In the genomic region with DNA sequence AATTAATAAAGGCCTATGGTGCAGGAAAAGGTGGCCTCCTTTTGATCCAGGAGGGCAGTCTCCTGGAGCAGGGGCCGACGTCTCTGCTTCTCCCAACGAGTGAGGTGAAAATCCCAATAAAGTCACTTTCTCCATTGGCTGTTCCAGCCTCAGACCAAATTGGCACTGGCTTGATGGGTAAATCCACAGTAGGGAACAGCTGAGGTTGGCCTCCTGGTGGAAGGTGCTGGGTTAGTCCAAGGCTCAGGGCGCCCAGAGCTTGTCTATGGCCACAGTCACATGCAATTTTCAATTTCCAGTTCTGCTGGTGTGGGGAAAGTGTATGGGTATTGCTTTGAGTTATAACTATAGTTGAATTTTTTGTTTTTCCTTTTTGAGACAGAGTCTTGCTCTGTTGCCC, we compare ENCODE assay signal across 17 cellular contexts.
"Had no signal": no experiment of that assay in that cellular context is flagged by ENCODE, and none has a peak within 500 bp of the region (broad histone marks: within the 10 kb centered on the region; RNA-seq: fewer than 3 reads in every experiment).

No MANE protein-coding gene starts in this region.

- H3K9me3 Mint-ChIP-seq: natural killer cell; neural crest cell; stimulated activated naive CD8-positive, alpha-beta T cell treated with anti-CD3 and anti-CD28 coated beads, Interleukin-15, amount 100 ng/mL, for 72 hours had no signal

- H2AFZ ChIP-seq: hepatocyte had no signal

- H3K4me1 Mint-ChIP-seq: natural killer cell had no signal

- ATAC-seq: natural killer cell; right cardiac atrium; stimulated activated naive B cell treated with anti-CD40 and anti-IgM and Interleukin-4, amounts not matched to agents 10 μg/mL and 1 μg/mL and 100 μg/mL, for 72 hours; stimulated activated naive CD8-positive, alpha-beta T cell treated with anti-CD3 and anti-CD28 coated beads, Interleukin-15, amount 100 ng/mL, for 72 hours; upper lobe of right lung had no signal

- H3K27me3 Mint-ChIP-seq: stimulated activated naive B cell treated with anti-CD40 and anti-IgM and Interleukin-4, amounts not matched to agents 10 μg/mL and 1 μg/mL and 100 μg/mL, for 72 hours; stimulated activated naive CD8-positive, alpha-beta T cell treated with anti-CD3 and anti-CD28 coated beads, Interleukin-15, amount 100 ng/mL, for 72 hours had no signal

- DNase-seq: effector CD4-positive, alpha-beta T cell; foreskin melanocyte; kidney glomerular epithelial cell; natural killer cell; right cardiac atrium; stimulated activated CD4-positive, alpha-beta T cell treated with anti-CD3 and anti-CD28 coated beads, Interleukin-2, amount 100 ng/mL, for 24 hours; stimulated activated CD4-positive, alpha-beta T cell treated with anti-CD3 and anti-CD28 coated beads, Interleukin-4, amount 100 ng/mL, for 4 hours; stimulated activated naive B cell treated with anti-CD40 and anti-IgM and Interleukin-4, amounts not matched to agents 10 μg/mL and 1 μg/mL and 100 μg/mL, for 72 hours; stimulated activated naive CD8-positive, alpha-beta T cell treated with anti-CD3 and anti-CD28 coated beads, Interleukin-15, amount 100 ng/mL, for 72 hours; testis; upper lobe of right lung had no signal

- H3K4me3 ChIP-seq: coronary artery, hepatocyte, ovary, testis, tibial nerve, upper lobe of right lung, vagina had no signal

- H3K27ac Mint-ChIP-seq: natural killer cell; stimulated activated naive B cell treated with anti-CD40 and anti-IgM and Interleukin-4, amounts not matched to agents 10 μg/mL and 1 μg/mL and 100 μg/mL, for 72 hours; stimulated activated naive CD8-positive, alpha-beta T cell treated with anti-CD3 and anti-CD28 coated beads, Interleukin-15, amount 100 ng/mL, for 72 hours had no signal

- H3K4me1 ChIP-seq: testis, tibial nerve, upper lobe of right lung, vagina had no signal

- H3K27ac ChIP-seq: coronary artery, hepatocyte, ovary, testis, tibial nerve, upper lobe of right lung, vagina had no signal

- H3K4me2 ChIP-seq: hepatocyte had no signal

- H3K36me3 ChIP-seq: ovary, tibial nerve, upper lobe of right lung, vagina had no signal

- H3K4me3 Mint-ChIP-seq: natural killer cell; neural crest cell; stimulated activated naive B cell treated with anti-CD40 and anti-IgM and Interleukin-4, amounts not matched to agents 10 μg/mL and 1 μg/mL and 100 μg/mL, for 72 hours; stimulated activated naive CD8-positive, alpha-beta T cell treated with anti-CD3 and anti-CD28 coated beads, Interleukin-15, amount 100 ng/mL, for 72 hours had no signal

- H3K36me3 Mint-ChIP-seq: natural killer cell had no signal

- H3K27me3 ChIP-seq: hepatocyte, ovary, testis, tibial nerve, upper lobe of right lung, vagina had no signal

- H3K79me2 ChIP-seq: hepatocyte had no signal

- H3K9me3 ChIP-seq: ovary, testis, upper lobe of right lung, vagina had no signal
